24 cellular contexts compared by ENCODE assay signal in the genomic region with DNA sequence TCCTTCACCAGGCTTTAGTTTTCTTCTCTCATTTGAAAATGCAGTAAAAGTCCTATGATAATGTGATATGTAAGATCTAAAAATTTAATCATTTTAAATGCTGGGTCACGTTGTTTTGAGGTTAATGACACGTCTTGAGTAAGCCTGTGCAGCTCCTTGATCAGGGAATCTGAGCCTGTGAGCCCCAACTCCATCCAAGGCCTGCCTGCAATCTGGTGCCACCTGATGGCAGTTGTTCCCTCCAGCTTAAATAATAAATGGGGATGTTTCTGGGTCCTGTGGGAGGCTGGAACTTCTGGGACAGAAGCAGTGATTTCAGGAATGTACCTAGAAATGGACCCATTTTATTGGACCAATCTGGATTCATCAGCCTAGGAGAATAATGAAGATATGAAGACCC.
DNase-seq lines count a peak whose midpoint lies in the region; TF ChIP-seq lines count a peak whose summit lies in the region.
"Had no signal": no experiment of that assay in that cellular context is flagged by ENCODE, and none has a peak within 500 bp of the region (broad histone marks: within the 10 kb centered on the region; RNA-seq: fewer than 3 reads in every experiment).

No MANE protein-coding gene starts in this region.

- H3K9ac ChIP-seq in endodermal cell (ENCODE audit: extremely low read depth, low read length, poor library complexity, severe bottlenecking): no peak overlapping the region
- H3K9ac ChIP-seq: KMS-11 had no signal

- H3K36me3 Mint-ChIP-seq in endodermal cell (ENCODE audit: low read depth) (no peaks in the 10 kb centered on the region), osteocyte (ENCODE audit: unreplicated experiment) (no peaks in the 10 kb centered on the region), endothelial cell (ENCODE audit: low read depth, unreplicated experiment) (no peaks in the 10 kb centered on the region)
- no peaks in the 10 kb centered on the region for H3K36me3 Mint-ChIP-seq in CD8-positive, alpha-beta memory T cell

- H3K4me1 ChIP-seq in endodermal cell (ENCODE audit: control insufficient read depth, insufficient read depth, low read length): peaks cover 12% of the 10 kb centered on the region
- no peaks in the 10 kb centered on the region for H3K4me1 ChIP-seq in CD8-positive, alpha-beta memory T cell (ENCODE audit: insufficient read depth, low read length)
- H3K4me1 ChIP-seq: breast epithelium, HAP-1, psoas muscle, SJSA1, suprapubic skin had no signal

- H3K27me3 Mint-ChIP-seq in endodermal cell (ENCODE audit: insufficient read depth) (no peaks in the 10 kb centered on the region), osteocyte (ENCODE audit: unreplicated experiment) (no peaks in the 10 kb centered on the region), endothelial cell (ENCODE audit: unreplicated experiment) (no peaks in the 10 kb centered on the region)
- H3K27me3 Mint-ChIP-seq in CD8-positive, alpha-beta memory T cell: no peaks in the 10 kb centered on the region
- H3K27me3 Mint-ChIP-seq: activated naive CD8-positive, alpha-beta T cell treated with anti-CD3 and anti-CD28 coated beads, Interleukin-2, amount 50 U/mL, for 24 hours; activated T-helper 17 cell treated with anti-CD3 and anti-CD28 coated beads, Interleukin-2, amount 50 U/mL, for 72 hours had no signal

- H3K9me3 Mint-ChIP-seq in endodermal cell (no peaks in the 10 kb centered on the region), osteocyte (ENCODE audit: unreplicated experiment) (no peaks in the 10 kb centered on the region), endothelial cell (ENCODE audit: unreplicated experiment) (no peaks in the 10 kb centered on the region)
- H3K9me3 Mint-ChIP-seq in CD8-positive, alpha-beta memory T cell: peaks cover 5 to 36% (median 7%) of the 10 kb centered on the region in 5 donors
- H3K9me3 Mint-ChIP-seq: nephron progenitor cell had no signal

- CTCF ChIA-PET in CD8-positive, alpha-beta memory T cell (lab: Charles Lee): no interaction called here

- H3K4me1 Mint-ChIP-seq in endodermal cell: peaks cover 15% of the 10 kb centered on the region
- H3K4me1 Mint-ChIP-seq in osteocyte (ENCODE audit: unreplicated experiment): peaks cover 20% of the 10 kb centered on the region
- H3K4me1 Mint-ChIP-seq in endothelial cell (ENCODE audit: unreplicated experiment): no peaks in the 10 kb centered on the region
- H3K4me1 Mint-ChIP-seq in CD8-positive, alpha-beta memory T cell: no peaks in the 10 kb centered on the region
- H3K4me1 Mint-ChIP-seq: activated naive CD8-positive, alpha-beta T cell treated with anti-CD3 and anti-CD28 coated beads, Interleukin-2, amount 50 U/mL, for 24 hours; activated T-helper 17 cell treated with anti-CD3 and anti-CD28 coated beads, Interleukin-2, amount 50 U/mL, for 72 hours; nephron progenitor cell had no signal

- H3K27ac ChIP-seq in endodermal cell (ENCODE audit: low read depth, low read length): no peak overlapping the region
- no peak overlapping the region for H3K27ac ChIP-seq in CD8-positive, alpha-beta memory T cell (ENCODE audit: low read depth, low read length)
- H3K27ac ChIP-seq: breast epithelium, KMS-11, psoas muscle, SJSA1, suprapubic skin had no signal

- H3K4me3 Mint-ChIP-seq in endodermal cell (no peak overlapping the region), osteocyte (ENCODE audit: unreplicated experiment) (no peak overlapping the region), endothelial cell (ENCODE audit: unreplicated experiment) (no peak overlapping the region)
- no peak overlapping the region for H3K4me3 Mint-ChIP-seq in CD8-positive, alpha-beta memory T cell
- H3K4me3 Mint-ChIP-seq: activated naive CD8-positive, alpha-beta T cell treated with anti-CD3 and anti-CD28 coated beads, Interleukin-2, amount 50 U/mL, for 24 hours; activated T-helper 17 cell treated with anti-CD3 and anti-CD28 coated beads, Interleukin-2, amount 50 U/mL, for 72 hours; nephron progenitor cell; T-helper 2 cell treated with Interferon-gamma antibody and Interleukin-4, amounts not matched to agents 5 μg/mL and 100 μg/mL, for 36 hours had no signal

- H3K36me3 ChIP-seq in MG63: no peaks in the 10 kb centered on the region
- H3K36me3 ChIP-seq in endodermal cell (ENCODE audit: control insufficient read depth, insufficient read depth, low read length): no peaks in the 10 kb centered on the region
- no peaks in the 10 kb centered on the region for H3K36me3 ChIP-seq in CD8-positive, alpha-beta memory T cell (ENCODE audit: insufficient read depth, low read length)
- H3K36me3 ChIP-seq: breast epithelium, HAP-1, SJSA1, suprapubic skin had no signal

- 75 to 100% methylated on average over 2 of the region's 2 CpGs for WGBS in endodermal cell (ENCODE audit: insufficient coverage in 1 of 2, insufficient read length in 1 of 2), 2 experiments

- H3K27ac Mint-ChIP-seq in endodermal cell: no peak overlapping the region
- H3K27ac Mint-ChIP-seq in osteocyte (ENCODE audit: unreplicated experiment): no peak overlapping the region
- no peak overlapping the region for H3K27ac Mint-ChIP-seq in endothelial cell (ENCODE audit: unreplicated experiment)
- H3K27ac Mint-ChIP-seq in CD8-positive, alpha-beta memory T cell: no peak overlapping the region
- H3K27ac Mint-ChIP-seq: activated naive CD8-positive, alpha-beta T cell treated with anti-CD3 and anti-CD28 coated beads, Interleukin-2, amount 50 U/mL, for 24 hours; activated T-helper 17 cell treated with anti-CD3 and anti-CD28 coated beads, Interleukin-2, amount 50 U/mL, for 72 hours; nephron progenitor cell; T-helper 2 cell treated with Interferon-gamma antibody and Interleukin-4, amounts not matched to agents 5 μg/mL and 100 μg/mL, for 36 hours had no signal

- no peak overlapping the region for H3K4me3 ChIP-seq in MG63
- no peak overlapping the region for H3K4me3 ChIP-seq in endodermal cell (ENCODE audit: low read length)
- H3K4me3 ChIP-seq in CD8-positive, alpha-beta memory T cell (ENCODE audit: low read length): no peak overlapping the region
- H3K4me3 ChIP-seq: breast epithelium, HAP-1, psoas muscle, SJSA1, suprapubic skin had no signal

- peak; percentile 58 for TF ChIP-seq CTCF in endodermal cell (conservative IDR thresholded peaks at IDR 0.05)
- TF ChIP-seq CTCF in osteocyte (IDR thresholded peaks at IDR 0.05): peak; percentile 11
- no peak for TF ChIP-seq CTCF in endothelial cell (IDR thresholded peaks at IDR 0.05; ENCODE audit: unreplicated experiment)
- TF ChIP-seq CTCF in GM13976 (IDR thresholded peaks at IDR 0.05; ENCODE audit: borderline replicate concordance, control extremely low read depth, extremely low read depth, insufficient read depth, missing control alignments): no peak

- no peaks in the 10 kb centered on the region for H3K9me3 ChIP-seq in MG63
- H3K9me3 ChIP-seq in endodermal cell (ENCODE audit: control insufficient read depth, low read length): no peaks in the 10 kb centered on the region
- no peaks in the 10 kb centered on the region for H3K9me3 ChIP-seq in CD8-positive, alpha-beta memory T cell (ENCODE audit: low read length)
- H3K9me3 ChIP-seq: breast epithelium, HAP-1, psoas muscle, suprapubic skin had no signal

- POLR2A ChIA-PET in CD8-positive, alpha-beta memory T cell (lab: Charles Lee): no interaction called here

- H3K27me3 ChIP-seq in MG63 (no peaks in the 10 kb centered on the region), endodermal cell (ENCODE audit: control insufficient read depth, insufficient read depth, low read length, poor library complexity, severe bottlenecking) (no peaks in the 10 kb centered on the region)
- H3K27me3 ChIP-seq in CD8-positive, alpha-beta memory T cell (ENCODE audit: insufficient read depth, low read length, poor library complexity, severe bottlenecking): no peaks in the 10 kb centered on the region
- H3K27me3 ChIP-seq: breast epithelium, SJSA1, suprapubic skin had no signal

- DNase-seq in ELR (ENCODE audit: low read depth): peak; percentile 51
- DNase-seq in MG63: peak; percentile 12
- peak; percentile 61 for DNase-seq in endodermal cell
- no peak for DNase-seq in osteocyte (ENCODE audit: extremely low spot score, unreplicated experiment)
- no peak for DNase-seq in endothelial cell (ENCODE audit: low spot score)
- DNase-seq in CD8-positive, alpha-beta memory T cell: no peak
- DNase-seq in GM13976 (ENCODE audit: low spot score): no peak
- DNase-seq: activated CD4-positive, alpha-beta T cell treated with anti-CD3 and anti-CD28 coated beads for 1 hour; activated naive CD8-positive, alpha-beta T cell treated with anti-CD3 and anti-CD28 coated beads, Interleukin-2, amount 50 U/mL, for 24 hours; hippocampal formation; kidney glomerular epithelial cell; mesenchymal stem cell; NCI-H526; nephron progenitor cell; psoas muscle; small intestine; stimulated activated CD8-positive, alpha-beta memory T cell treated with anti-CD3 and anti-CD28 coated beads, Interleukin-4, amount 100 ng/mL, for 48 hours had no signal

- in situ Hi-C loops in GM13976 (cut with MboI; ENCODE audit: low sequenced_read_pairs, unreplicated experiment): no loop called here

Comparison
In these comparisons a context has a peak if more than half of its experiments do, and no peak if none do; other contexts are left out.
1. DNase-seq: peak in ELR (single experiment), MG63 (single experiment) and endodermal cell (single experiment); none in osteocyte (single experiment), endothelial cell (single experiment), CD8-positive, alpha-beta memory T cell (0 of 5) and GM13976 (single experiment).
2. CTCF ChIP-seq: peak in endodermal cell (single experiment) and osteocyte (single experiment); none in endothelial cell (single experiment) and GM13976 (single experiment).